In genomic region chr10:99852481-99853213, GRCh38 we compare ENCODE assay signal across 14 cellular contexts.
DNase-seq lines count a peak whose midpoint lies in the region; TF ChIP-seq lines count a peak whose summit lies in the region.
"Had no signal": no experiment of that assay in that cellular context is flagged by ENCODE, and none has a peak within 500 bp of the region (broad histone marks: within the 10 kb centered on the region; RNA-seq: fewer than 3 reads in every experiment).

No MANE protein-coding gene starts in this region.

- H3K4me1 ChIP-seq in parathyroid adenoma = peaks cover 16% of the 10 kb centered on the region
- H3K4me1 ChIP-seq: BLaER1 had no signal

- no peak for TF ChIP-seq CTCF in parathyroid adenoma (IDR thresholded peaks at IDR 0.05)
- no peak for TF ChIP-seq CTCF in foreskin fibroblast (IDR thresholded peaks at IDR 0.05; ENCODE audit: low read depth, low read length)

- DNase-seq in EH (ENCODE audit: low read depth) = peak; percentile 33
- DNase-seq in RPMI7951 (ENCODE audit: low read depth) = peak; percentile 36
- DNase-seq in astrocyte of the hippocampus (ENCODE audit: low read depth, low spot score) = peak; percentile 76
- DNase-seq in foreskin fibroblast = no peak
- no peak for DNase-seq in activated T-cell treated with anti-CD3 and anti-CD28 coated beads, Interleukin-2, amount 50 U/mL, for 48 hours
- no peak for DNase-seq in RPMI8226
- DNase-seq: AML-193; Caco-2; CD8-positive, alpha-beta memory T cell; DMS53; GM23248; H9 had no signal

- H3K4me3 ChIP-seq in parathyroid adenoma (ENCODE audit: low read depth, low read length) (no peak overlapping the region), foreskin fibroblast (ENCODE audit: low read depth in 1 of 2, low read length in 2 of 2) (no peak overlapping the region)
- H3K4me3 ChIP-seq: BLaER1, GM23248 had no signal

- H3K9me3 ChIP-seq in parathyroid adenoma (ENCODE audit: control insufficient read depth, low read length) = no peaks in the 10 kb centered on the region
- H3K9me3 ChIP-seq: BLaER1, Caco-2 had no signal

- no peak overlapping the region for H3K9ac ChIP-seq in parathyroid adenoma
- H3K9ac ChIP-seq: BLaER1, GM23248 had no signal

- H3K79me2 ChIP-seq in parathyroid adenoma = no peaks in the 10 kb centered on the region

- peak overlapping the region; percentile 4 for H3K4me2 ChIP-seq in parathyroid adenoma (ENCODE audit: low read length)
- H3K4me2 ChIP-seq: BLaER1 had no signal

- H3K36me3 ChIP-seq in parathyroid adenoma (ENCODE audit: control insufficient read depth, insufficient read depth, low read length) = no peaks in the 10 kb centered on the region
- H3K36me3 ChIP-seq: BLaER1 had no signal

- peak overlapping the region; percentile 45 for H3K27ac ChIP-seq in parathyroid adenoma
- H3K27ac ChIP-seq: BLaER1, GM23248 had no signal

- no peaks in the 10 kb centered on the region for H3K27me3 ChIP-seq in parathyroid adenoma (ENCODE audit: control insufficient read depth, insufficient read depth, low read length)
- H3K27me3 ChIP-seq: BLaER1 had no signal

- H2AFZ ChIP-seq in parathyroid adenoma = peak overlapping the region; percentile 7
- H2AFZ ChIP-seq: GM23248 had no signal

Comparison
In these comparisons a context has a peak if more than half of its experiments do, and no peak if none do; other contexts are left out.
1. DNase-seq: peak in EH (single experiment), RPMI7951 (single experiment) and astrocyte of the hippocampus (single experiment); none in foreskin fibroblast (0 of 2), activated T-cell treated with anti-CD3 and anti-CD28 coated beads, Interleukin-2, amount 50 U/mL, for 48 hours (0 of 2) and RPMI8226 (single experiment).